In the genomic region with DNA sequence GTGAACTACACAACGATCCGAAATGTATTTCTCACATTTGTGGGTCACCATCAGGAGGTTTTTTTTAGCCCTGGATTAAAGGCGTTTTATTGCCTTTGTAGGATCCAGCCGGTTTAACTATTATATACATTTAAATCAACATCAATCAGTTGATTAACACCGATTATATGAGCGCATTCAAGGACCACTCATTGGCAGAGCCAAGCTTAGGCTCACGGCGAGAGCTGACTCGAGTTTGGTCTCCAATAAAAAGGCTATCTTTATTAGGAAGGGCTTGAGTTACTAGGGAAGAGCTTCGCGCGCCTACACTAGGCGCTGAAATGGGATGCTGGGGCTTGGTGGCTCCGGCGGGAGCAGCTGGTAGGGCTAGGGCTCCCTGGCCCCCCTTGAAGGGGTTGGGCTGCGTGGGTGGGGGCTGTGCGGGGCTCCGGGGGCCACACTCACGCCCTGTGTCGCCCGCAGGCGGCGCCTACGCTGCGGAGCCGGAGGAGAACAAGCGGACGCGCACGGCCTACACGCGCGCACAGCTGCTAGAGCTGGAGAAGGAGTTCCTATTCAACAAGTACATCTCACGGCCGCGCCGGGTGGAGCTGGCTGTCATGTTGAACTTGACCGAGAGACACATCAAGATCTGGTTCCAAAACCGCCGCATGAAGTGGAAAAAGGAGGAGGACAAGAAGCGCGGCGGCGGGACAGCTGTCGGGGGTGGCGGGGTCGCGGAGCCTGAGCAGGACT, we compare ENCODE assay signal across 13 cellular contexts. TPM values are rescaled to one million over a fixed set of nuclear protein-coding genes. Genes with fewer than 3 reads are reported as not detected.
A peak's percentile ranks its signal among the peaks of the same experiment; 100 is the strongest.
DNase-seq lines count a peak whose midpoint lies in the region; ATAC-seq and TF ChIP-seq lines count a peak whose summit lies in the region.
"Had no signal": no experiment of that assay in that cellular context is flagged by ENCODE, and none has a peak within 500 bp of the region (broad histone marks: within the 10 kb centered on the region; RNA-seq: fewer than 3 reads in every experiment).

No MANE protein-coding gene starts in this region.

- CTCF ChIA-PET in WTC11 (lab: Charles Lee) = interaction anchor here (0.8 to 1.7 kb wide), 4 partner anchors 30 to 97 kb away, joined by 3 to 26 read pairs (median 10); no protein-coding TSS in a partner anchor

- H3K9me3 ChIP-seq in hepatocyte (ENCODE audit: low read depth) (no peaks in the 10 kb centered on the region), BE2C (no peaks in the 10 kb centered on the region)
- H3K9me3 ChIP-seq: ascending aorta, mucosa of descending colon had no signal

- peak overlapping the region; percentile 71 for H3K4me2 ChIP-seq in hepatocyte
- H3K4me2 ChIP-seq: PC-9 had no signal

- POLR2A ChIA-PET in WTC11 (lab: Charles Lee) = interaction anchor here (0.5 to 1.0 kb wide), 2 partner anchors 33 to 98 kb away, joined by 3 read pairs; no protein-coding TSS in a partner anchor

- no peak overlapping the region for H3K27ac ChIP-seq in hepatocyte
- H3K27ac ChIP-seq: ascending aorta, PC-9 had no signal

- H3K27me3 ChIP-seq in hepatocyte (peaks cover 100% of the 10 kb centered on the region), BE2C (peaks cover 100% of the 10 kb centered on the region)

- ATAC-seq in activated T-cell treated with anti-CD3 and anti-CD28 coated beads, Interleukin-2, amount 50 U/mL, for 72 hours (replicated peaks in 1 of 2) = no peak
- ATAC-seq in WTC11 (no peak), HG03442 (IDR thresholded peaks at IDR 0.05; ENCODE audit: unreplicated experiment) (no peak)
- no peak for ATAC-seq in stimulated activated naive CD8-positive, alpha-beta T cell treated with anti-CD3 and anti-CD28 coated beads, Interleukin-15, Interleukin-2, amounts not matched to agents 100 U/mL and 50 U/mL, for 24 hours
- ATAC-seq: mucosa of descending colon had no signal

- H3K4me3 ChIP-seq in hepatocyte (no peak overlapping the region), BE2C (ENCODE audit: low read depth, low read length) (no peak overlapping the region)
- H3K4me3 ChIP-seq: ascending aorta, mucosa of descending colon, PC-9 had no signal

- no peak overlapping the region for H2AFZ ChIP-seq in hepatocyte
- H2AFZ ChIP-seq: PC-9 had no signal

- peaks cover 85% of the 10 kb centered on the region for H3K27me3 Mint-ChIP-seq in activated T-cell treated with anti-CD3 and anti-CD28 coated beads, Interleukin-2, amount 50 U/mL, for 72 hours (ENCODE audit: low read depth)
- H3K27me3 Mint-ChIP-seq in WTC11 (ENCODE audit: low read depth) = peaks cover 99% of the 10 kb centered on the region

- H4K20me1 ChIP-seq in hepatocyte (ENCODE audit: insufficient read depth, poor library complexity, severe bottlenecking) = no peaks in the 10 kb centered on the region

- WGBS in hepatocyte (ENCODE audit: low lambda C conversion rate, missing lambda C conversion rate) = 8% methylated on average over 45 of the region's 48 CpGs

- peaks cover 0 to 3% of the 10 kb centered on the region in 2 donors for H3K36me3 Mint-ChIP-seq in activated T-cell treated with anti-CD3 and anti-CD28 coated beads, Interleukin-2, amount 50 U/mL, for 72 hours (ENCODE audit: insufficient read depth in 2 of 2)
- H3K36me3 Mint-ChIP-seq in WTC11 = peaks cover 6% of the 10 kb centered on the region; the same call in 1 of the 2 replicates

- DNase-seq in activated T-cell treated with anti-CD3 and anti-CD28 coated beads, Interleukin-2, amount 50 U/mL, for 72 hours = peak; percentile 42 to 44
- DNase-seq in activated T-cell treated with anti-CD3 and anti-CD28 coated beads, Interleukin-2, amount 50 U/mL, for 1 hour = no peak
- DNase-seq in WTC11 (ENCODE audit: low spot score) = peak; percentile 50
- no peak for DNase-seq in hepatocyte (ENCODE audit: low spot score)
- DNase-seq in stimulated activated naive CD8-positive, alpha-beta T cell treated with anti-CD3 and anti-CD28 coated beads, Interleukin-15, Interleukin-2, amounts not matched to agents 100 U/mL and 50 U/mL, for 24 hours = peak; percentile 20
- no peak for DNase-seq in BE2C
- DNase-seq in NCI-H1436 treated with DMSO at 0.1 percent for 48 hours (lab: John Stamatoyannopoulos, UW) = no peak
- DNase-seq: foreskin melanocyte, NCI-H345, PC-9 had no signal

- peak overlapping the region; percentile 82 for H3K4me3 Mint-ChIP-seq in activated T-cell treated with anti-CD3 and anti-CD28 coated beads, Interleukin-2, amount 50 U/mL, for 72 hours
- H3K4me3 Mint-ChIP-seq in WTC11 = peak overlapping the region; percentile 42; the same call in 1 of the 2 replicates

- no peaks in the 10 kb centered on the region for H3K36me3 ChIP-seq in hepatocyte (replicated peaks; ENCODE audit: insufficient read depth, low read depth)
- no peaks in the 10 kb centered on the region for H3K36me3 ChIP-seq in BE2C
- H3K36me3 ChIP-seq: ascending aorta had no signal

- H3K27ac Mint-ChIP-seq in activated T-cell treated with anti-CD3 and anti-CD28 coated beads, Interleukin-2, amount 50 U/mL, for 72 hours = peak overlapping the region; percentile 92
- no peak overlapping the region for H3K27ac Mint-ChIP-seq in WTC11

- peaks cover 50% of the 10 kb centered on the region for H3K4me1 Mint-ChIP-seq in activated T-cell treated with anti-CD3 and anti-CD28 coated beads, Interleukin-2, amount 50 U/mL, for 72 hours (ENCODE audit: low read depth)
- peaks cover 53% of the 10 kb centered on the region for H3K4me1 Mint-ChIP-seq in WTC11

- no peaks in the 10 kb centered on the region for H3K79me2 ChIP-seq in hepatocyte

- no peaks in the 10 kb centered on the region for H3K9me2 ChIP-seq in hepatocyte (replicated peaks; ENCODE audit: insufficient read depth)

- no peaks in the 10 kb centered on the region for H3K9me3 Mint-ChIP-seq in activated T-cell treated with anti-CD3 and anti-CD28 coated beads, Interleukin-2, amount 50 U/mL, for 72 hours
- H3K9me3 Mint-ChIP-seq in WTC11 = no peaks in the 10 kb centered on the region

- TF ChIP-seq CTCF in WTC11 (IDR thresholded peaks at IDR 0.05) (no peak), hepatocyte (IDR thresholded peaks at IDR 0.05; ENCODE audit: poor library complexity) (no peak), BE2C (IDR thresholded peaks at IDR 0.05; ENCODE audit: low read depth, low read length) (no peak)

- H3K4me1 ChIP-seq in hepatocyte (ENCODE audit: insufficient read depth) = peaks cover 14% of the 10 kb centered on the region
- no peaks in the 10 kb centered on the region for H3K4me1 ChIP-seq in BE2C

TF ChIP-seq in WTC11, 78 proteins besides CTCF, POLR2A, EP300 and RAD21 (continues in another document):
- TF ChIP-seq GABPB1 (CRISPR knock-in tag; IDR thresholded peaks at IDR 0.05) (no peak), ESRRA (CRISPR knock-in tag; IDR thresholded peaks at IDR 0.05; ENCODE audit: borderline replicate concordance) (no peak), TCF7 (CRISPR knock-in tag; IDR thresholded peaks at IDR 0.05; ENCODE audit: low read depth) (no peak), ETV6 (CRISPR knock-in tag; IDR thresholded peaks at IDR 0.05) (no peak), GTF2I (CRISPR knock-in tag; conservative IDR thresholded peaks at IDR 0.05) (no peak), KAT7 (CRISPR knock-in tag; IDR thresholded peaks at IDR 0.05; ENCODE audit: borderline replicate concordance) (no peak), TP53 (CRISPR knock-in tag; IDR thresholded peaks at IDR 0.05) (no peak), NFATC4 (CRISPR knock-in tag; IDR thresholded peaks at IDR 0.05) (no peak), SMAD3 (CRISPR knock-in tag; IDR thresholded peaks at IDR 0.05; ENCODE audit: borderline replicate concordance) (no peak), CREM (CRISPR knock-in tag; IDR thresholded peaks at IDR 0.05) (no peak)
- TF ChIP-seq, protein P1, sequence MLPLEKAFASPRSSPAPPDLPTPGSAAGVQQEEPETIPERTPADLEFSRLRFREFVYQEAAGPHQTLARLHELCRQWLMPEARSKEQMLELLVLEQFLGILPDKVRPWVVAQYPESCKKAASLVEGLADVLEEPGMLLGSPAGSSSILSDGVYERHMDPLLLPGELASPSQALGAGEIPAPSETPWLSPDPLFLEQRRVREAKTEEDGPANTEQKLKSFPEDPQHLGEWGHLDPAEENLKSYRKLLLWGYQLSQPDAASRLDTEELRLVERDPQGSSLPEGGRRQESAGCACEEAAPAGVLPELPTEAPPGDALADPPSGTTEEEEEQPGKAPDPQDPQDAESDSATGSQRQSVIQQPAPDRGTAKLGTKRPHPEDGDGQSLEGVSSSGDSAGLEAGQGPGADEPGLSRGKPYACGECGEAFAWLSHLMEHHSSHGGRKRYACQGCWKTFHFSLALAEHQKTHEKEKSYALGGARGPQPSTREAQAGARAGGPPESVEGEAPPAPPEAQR (CRISPR knock-in tag; IDR thresholded peaks at IDR 0.05) = no peak
- TF ChIP-seq, protein P2, sequence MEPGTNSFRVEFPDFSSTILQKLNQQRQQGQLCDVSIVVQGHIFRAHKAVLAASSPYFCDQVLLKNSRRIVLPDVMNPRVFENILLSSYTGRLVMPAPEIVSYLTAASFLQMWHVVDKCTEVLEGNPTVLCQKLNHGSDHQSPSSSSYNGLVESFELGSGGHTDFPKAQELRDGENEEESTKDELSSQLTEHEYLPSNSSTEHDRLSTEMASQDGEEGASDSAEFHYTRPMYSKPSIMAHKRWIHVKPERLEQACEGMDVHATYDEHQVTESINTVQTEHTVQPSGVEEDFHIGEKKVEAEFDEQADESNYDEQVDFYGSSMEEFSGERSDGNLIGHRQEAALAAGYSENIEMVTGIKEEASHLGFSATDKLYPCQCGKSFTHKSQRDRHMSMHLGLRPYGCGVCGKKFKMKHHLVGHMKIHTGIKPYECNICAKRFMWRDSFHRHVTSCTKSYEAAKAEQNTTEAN (CRISPR knock-in tag; IDR thresholded peaks at IDR 0.05) = no peak
- TF ChIP-seq, protein P3, sequence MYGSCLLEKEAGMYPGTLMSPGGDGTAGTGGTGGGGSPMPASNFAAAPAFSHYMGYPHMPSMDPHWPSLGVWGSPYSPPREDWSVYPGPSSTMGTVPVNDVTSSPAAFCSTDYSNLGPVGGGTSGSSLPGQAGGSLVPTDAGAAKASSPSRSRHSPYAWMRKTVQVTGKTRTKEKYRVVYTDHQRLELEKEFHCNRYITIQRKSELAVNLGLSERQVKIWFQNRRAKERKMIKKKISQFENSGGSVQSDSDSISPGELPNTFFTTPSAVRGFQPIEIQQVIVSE (CRISPR knock-in tag; IDR thresholded peaks at IDR 0.05; ENCODE audit: borderline replicate concordance) = no peak

RNA-seq across cellular contexts. Expression of a gene that starts 4.2 kb away (rescaled TPM):
- not detected for total RNA-seq in activated T-cell treated with anti-CD3 and anti-CD28 coated beads, Interleukin-2, amount 50 U/mL, for 72 hours
- total RNA-seq in WTC11 (2021) (not detected in 3 replicates), hepatocyte (0.20 and 1.3 TPM in 2 replicates)
- 0.95 and 1.8 TPM in 2 replicates for polyA plus RNA-seq in hepatocyte
- polyA plus RNA-seq in BE2C (2012; ENCODE audit: insufficient read depth, insufficient read length, low read depth) = not detected
- total RNA-seq: ascending aorta, PC-9 had no signal

RNA-seq across cellular contexts. Expression of a gene that starts 45.2 kb away (rescaled TPM):
- not detected for total RNA-seq in activated T-cell treated with anti-CD3 and anti-CD28 coated beads, Interleukin-2, amount 50 U/mL, for 72 hours
- total RNA-seq in WTC11 (2021) (0.09 to 0.44 TPM (median 0.11 TPM) in 3 replicates), hepatocyte (34.6 and 40.0 TPM in 2 replicates)
- polyA plus RNA-seq in hepatocyte = 52.4 and 60.6 TPM in 2 replicates
- not detected for polyA plus RNA-seq in BE2C (2012; ENCODE audit: insufficient read depth, insufficient read length, low read depth)
- total RNA-seq: ascending aorta, PC-9 had no signal

Comparison
In these comparisons a context has a peak if more than half of its experiments do, and no peak if none do; other contexts are left out.
1. DNase-seq: peak in activated T-cell treated with anti-CD3 and anti-CD28 coated beads, Interleukin-2, amount 50 U/mL, for 72 hours (2 of 2), WTC11 (single experiment) and stimulated activated naive CD8-positive, alpha-beta T cell treated with anti-CD3 and anti-CD28 coated beads, Interleukin-15, Interleukin-2, amounts not matched to agents 100 U/mL and 50 U/mL, for 24 hours (single experiment); none in activated T-cell treated with anti-CD3 and anti-CD28 coated beads, Interleukin-2, amount 50 U/mL, for 1 hour (single experiment), hepatocyte (single experiment), BE2C (single experiment) and NCI-H1436 treated with DMSO at 0.1 percent for 48 hours (single experiment).
2. RNA of a gene that starts 45.2 kb away (total RNA-seq): 34.6 to 40.0 TPM in hepatocyte; 0.09 to 0.44 TPM in WTC11 and not detected in activated T-cell treated with anti-CD3 and anti-CD28 coated beads, Interleukin-2, amount 50 U/mL, for 72 hours; every median in the first group is over 10 times any median in the second.